In genomic region chr2:175049671-175050070, GRCh38 we compare ENCODE assay signal across 18 cellular contexts.
"Had no signal": no experiment of that assay in that cellular context is flagged by ENCODE, and none has a peak within 500 bp of the region (broad histone marks: within the 10 kb centered on the region; RNA-seq: fewer than 3 reads in every experiment).

No MANE protein-coding gene starts in this region.

- H3K9me3 ChIP-seq: upper lobe of right lung had no signal

- H3K4me3 ChIP-seq: left ventricle myocardium inferior, upper lobe of right lung had no signal

- H3K4me1 ChIP-seq: left ventricle myocardium inferior, upper lobe of right lung had no signal

- H3K27ac Mint-ChIP-seq: activated CD4-positive, alpha-beta T cell treated with anti-CD3 and anti-CD28 coated beads, Interleukin-2, amount 10 ng/mL, durations not matched to agents 7 days and 5 days; activated CD8-positive, alpha-beta T cell treated with anti-CD3 and anti-CD28 coated beads, Interleukin-2, amount 10 ng/mL, durations not matched to agents 7 days and 5 days; activated naive CD4-positive, alpha-beta T cell treated with anti-CD3 and anti-CD28 coated beads, Interleukin-2, amount 10 ng/mL, durations not matched to agents 7 days and 5 days; activated naive CD8-positive, alpha-beta T cell treated with anti-CD3 and anti-CD28 coated beads, Interleukin-2, amount 50 U/mL, for 24 hours; activated T-cell treated with anti-CD3 and anti-CD28 coated beads, Interleukin-2, amount 50 U/mL, for 24 hours; dendritic cell treated with granulocyte-macrophage colony-stimulating factor and Interleukin-4, amounts not matched to agents 40 ng/mL and 50 ng/mL, for 4 days; progenitor cell of endocrine pancreas; T-helper 1 cell treated with Interleukin-12 subunit alpha and Interleukin-12 subunit beta and Interleukin-4 antibody, amounts not matched to agents 30 μg/mL and 1 μg/mL, for 36 hours had no signal

- H3K4me3 Mint-ChIP-seq: activated CD4-positive, alpha-beta T cell treated with anti-CD3 and anti-CD28 coated beads, Interleukin-2, amount 10 ng/mL, durations not matched to agents 7 days and 5 days; activated CD8-positive, alpha-beta T cell treated with anti-CD3 and anti-CD28 coated beads, Interleukin-2, amount 10 ng/mL, durations not matched to agents 7 days and 5 days; activated naive CD4-positive, alpha-beta T cell treated with anti-CD3 and anti-CD28 coated beads, Interleukin-2, amount 10 ng/mL, durations not matched to agents 7 days and 5 days; activated naive CD8-positive, alpha-beta T cell treated with anti-CD3 and anti-CD28 coated beads, Interleukin-2, amount 50 U/mL, for 24 hours; activated T-cell treated with anti-CD3 and anti-CD28 coated beads, Interleukin-2, amount 50 U/mL, for 24 hours; dendritic cell treated with granulocyte-macrophage colony-stimulating factor and Interleukin-4, amounts not matched to agents 40 ng/mL and 50 ng/mL, for 4 days; T-helper 1 cell treated with Interleukin-12 subunit alpha and Interleukin-12 subunit beta and Interleukin-4 antibody, amounts not matched to agents 30 μg/mL and 1 μg/mL, for 36 hours had no signal

- H3K36me3 ChIP-seq: left ventricle myocardium inferior, upper lobe of right lung had no signal

- H3K27me3 ChIP-seq: upper lobe of right lung had no signal

- H3K9me3 Mint-ChIP-seq: activated CD4-positive, alpha-beta T cell treated with anti-CD3 and anti-CD28 coated beads, Interleukin-2, amount 10 ng/mL, durations not matched to agents 7 days and 5 days; activated naive CD4-positive, alpha-beta T cell treated with anti-CD3 and anti-CD28 coated beads, Interleukin-2, amount 10 ng/mL, durations not matched to agents 7 days and 5 days; activated naive CD8-positive, alpha-beta T cell treated with anti-CD3 and anti-CD28 coated beads, Interleukin-2, amount 50 U/mL, for 24 hours; activated T-cell treated with anti-CD3 and anti-CD28 coated beads, Interleukin-2, amount 50 U/mL, for 24 hours; dendritic cell treated with granulocyte-macrophage colony-stimulating factor and Interleukin-4, amounts not matched to agents 40 ng/mL and 50 ng/mL, for 4 days; T-helper 1 cell treated with Interleukin-12 subunit alpha and Interleukin-12 subunit beta and Interleukin-4 antibody, amounts not matched to agents 30 μg/mL and 1 μg/mL, for 36 hours had no signal

- H3K4me1 Mint-ChIP-seq: activated naive CD4-positive, alpha-beta T cell treated with anti-CD3 and anti-CD28 coated beads, Interleukin-2, amount 10 ng/mL, durations not matched to agents 7 days and 5 days; activated naive CD8-positive, alpha-beta T cell treated with anti-CD3 and anti-CD28 coated beads, Interleukin-2, amount 50 U/mL, for 24 hours had no signal

- H3K27ac ChIP-seq: left ventricle myocardium inferior, upper lobe of right lung had no signal

- H3K36me3 Mint-ChIP-seq: activated naive CD4-positive, alpha-beta T cell treated with anti-CD3 and anti-CD28 coated beads, Interleukin-2, amount 10 ng/mL, durations not matched to agents 7 days and 5 days had no signal

- FAIRE-seq: endothelial cell of umbilical vein had no signal

- DNase-seq: activated CD4-positive, alpha-beta T cell treated with anti-CD3 and anti-CD28 coated beads, Interleukin-2, amount 10 ng/mL, durations not matched to agents 7 days and 5 days; activated CD8-positive, alpha-beta T cell treated with anti-CD3 and anti-CD28 coated beads, Interleukin-2, amount 10 ng/mL, durations not matched to agents 7 days and 5 days; activated effector memory CD4-positive, alpha-beta T cell treated with Interleukin-2 at 50 U/mL for 16 hours; activated naive CD4-positive, alpha-beta T cell treated with anti-CD3 and anti-CD28 coated beads, Interleukin-2, amount 10 ng/mL, durations not matched to agents 7 days and 5 days; activated naive CD8-positive, alpha-beta T cell treated with anti-CD3 and anti-CD28 coated beads, Interleukin-2, amount 50 U/mL, for 24 hours; activated T-cell treated with anti-CD3 and anti-CD28 coated beads, Interleukin-2, amount 50 U/mL, for 24 hours; anterior cingulate cortex; effector CD8-positive, alpha-beta T cell; foreskin melanocyte; left ventricle myocardium inferior; occipital lobe; stimulated activated CD8-positive, alpha-beta memory T cell treated with anti-CD3 and anti-CD28 coated beads, Interleukin-4, amount 100 ng/mL, for 48 hours; stimulated activated naive CD4-positive, alpha-beta T cell; upper lobe of right lung had no signal

- H3K27me3 Mint-ChIP-seq: activated naive CD8-positive, alpha-beta T cell treated with anti-CD3 and anti-CD28 coated beads, Interleukin-2, amount 50 U/mL, for 24 hours; activated T-cell treated with anti-CD3 and anti-CD28 coated beads, Interleukin-2, amount 50 U/mL, for 24 hours; dendritic cell treated with granulocyte-macrophage colony-stimulating factor and Interleukin-4, amounts not matched to agents 40 ng/mL and 50 ng/mL, for 4 days had no signal
